ENCODE assay signal across 10 cellular contexts in genomic region chr15:72751751-72752455, GRCh38. TPM values are rescaled to one million over a fixed set of nuclear protein-coding genes. Genes with fewer than 3 reads are reported as not detected.
DNase-seq lines count a peak whose midpoint lies in the region; ATAC-seq, FAIRE-seq and TF ChIP-seq lines count a peak whose summit lies in the region.
"Had no signal": no experiment of that assay in that cellular context is flagged by ENCODE, and none has a peak within 500 bp of the region (broad histone marks: within the 10 kb centered on the region; RNA-seq: fewer than 3 reads in every experiment).

No MANE protein-coding gene starts in this region.

- TF ChIP-seq CTCF in GM12878 (IDR thresholded peaks at IDR 0.05 in 2 of 3, conservative IDR thresholded peaks at IDR 0.05 in 1 of 3; ENCODE audit: control insufficient read depth in 2 of 3, extremely low read depth in 1 of 3, insufficient read depth in 1 of 3, low read depth in 3 of 3, low read length in 3 of 3) (no peak), BE2C (IDR thresholded peaks at IDR 0.05; ENCODE audit: low read depth, low read length) (no peak)

- H3K4me1 Mint-ChIP-seq in CD8-positive, alpha-beta memory T cell = peaks cover 20 to 40% (median 24%) of the 10 kb centered on the region in 3 donors
- H3K4me1 Mint-ChIP-seq in naive B cell = peaks cover 21 to 36% (median 32%) of the 10 kb centered on the region in 3 donors

- TSS peak; percentile 52 for BruUV-seq in GM12878 (replicated peaks; lab: Mats Ljungman, UMichigan)

- peaks cover 23% of the 10 kb centered on the region for H3K36me3 ChIP-seq in CD8-positive, alpha-beta memory T cell (ENCODE audit: insufficient read depth, low read length)
- H3K36me3 ChIP-seq in GM12878 (ENCODE audit: control insufficient read depth in 2 of 2, insufficient read depth in 2 of 2, low read length in 1 of 2) (peaks cover 19 to 22% of the 10 kb centered on the region in 2 experiments), BE2C (peaks cover 33% of the 10 kb centered on the region)

- no peak overlapping the region for H3K4me2 ChIP-seq in GM12878 (ENCODE audit: control insufficient read depth, insufficient read depth)

- no peaks in the 10 kb centered on the region for H3K9me3 Mint-ChIP-seq in CD8-positive, alpha-beta memory T cell
- no peaks in the 10 kb centered on the region for H3K9me3 Mint-ChIP-seq in naive B cell
- H3K9me3 Mint-ChIP-seq: IgD-negative memory B cell had no signal

- FAIRE-seq in GM12878 (lab: Jason Lieb, UNC) = no peak

- no peak overlapping the region for H2AFZ ChIP-seq in GM12878 (ENCODE audit: control insufficient read depth, low read depth, low read length)

- H3K79me2 ChIP-seq in GM12878 (ENCODE audit: control insufficient read depth, insufficient read depth, low read length) = no peaks in the 10 kb centered on the region

- in situ Hi-C loops in GM12878 (cut with MboI) = no loop called here

- no peaks in the 10 kb centered on the region for H3K9me3 ChIP-seq in CD8-positive, alpha-beta memory T cell (ENCODE audit: low read length)
- H3K9me3 ChIP-seq in GM12878 (replicated peaks; ENCODE audit: control insufficient read depth, insufficient read depth, low read length) (no peaks in the 10 kb centered on the region), BE2C (no peaks in the 10 kb centered on the region)

- DNase-seq in CD8-positive, alpha-beta memory T cell = no peak
- DNase-seq in NOMO-1 treated with dmso at 0.1 percent for 144 hours (lab: John Stamatoyannopoulos, UW; ENCODE audit: unreplicated experiment) = peak; percentile 3
- no peak for DNase-seq in GM12878 (ENCODE audit: low read depth, low spot score)
- peak; percentile 41 for DNase-seq in naive B cell
- no peak for DNase-seq in BE2C
- DNase-seq in stimulated activated CD4-positive, alpha-beta T cell treated with anti-CD3 and anti-CD28 coated beads, Interleukin-2, amount 100 ng/mL, for 48 hours = no peak
- DNase-seq: DMS79 had no signal

- peaks cover 11% of the 10 kb centered on the region for H3K4me1 ChIP-seq in CD8-positive, alpha-beta memory T cell (ENCODE audit: insufficient read depth, low read length)
- no peaks in the 10 kb centered on the region for H3K4me1 ChIP-seq in GM12878 (ENCODE audit: control insufficient read depth, insufficient read depth, low read length)
- no peaks in the 10 kb centered on the region for H3K4me1 ChIP-seq in BE2C

- TF ChIP-seq EP300 in GM12878 (IDR thresholded peaks at IDR 0.05; ENCODE audit: borderline replicate concordance in 1 of 2, control insufficient read depth in 1 of 2, low read depth in 2 of 2, low read length in 2 of 2) = no peak

- H3K27ac Mint-ChIP-seq in CD8-positive, alpha-beta memory T cell = peak overlapping the region in 7 of 8 donors; percentile 27 to 84 (median 38)
- peak overlapping the region; percentile 27 to 93 (median 82) for H3K27ac Mint-ChIP-seq in naive B cell

- no peaks in the 10 kb centered on the region for H4K20me1 ChIP-seq in GM12878 (ENCODE audit: control insufficient read depth, insufficient read depth)

- H3K27me3 ChIP-seq in CD8-positive, alpha-beta memory T cell (ENCODE audit: insufficient read depth, low read length, poor library complexity, severe bottlenecking) = no peaks in the 10 kb centered on the region
- H3K27me3 ChIP-seq in GM12878 (replicated peaks in 1 of 2; ENCODE audit: control insufficient read depth in 2 of 2, insufficient read depth in 2 of 2, low read length in 1 of 2) (no peaks in the 10 kb centered on the region), BE2C (no peaks in the 10 kb centered on the region)

- peak overlapping the region in 1 of 7 donors; percentile 44 for H3K4me3 Mint-ChIP-seq in CD8-positive, alpha-beta memory T cell
- peak overlapping the region in 3 of 8 donors; percentile 22 to 44 (median 37) for H3K4me3 Mint-ChIP-seq in naive B cell

- H3K27ac ChIP-seq in CD8-positive, alpha-beta memory T cell (ENCODE audit: low read depth, low read length) = no peak overlapping the region
- no peak overlapping the region for H3K27ac ChIP-seq in GM12878 (ENCODE audit: control insufficient read depth, insufficient read depth)

- POLR2A ChIA-PET in CD8-positive, alpha-beta memory T cell (lab: Charles Lee) = no interaction called here
- POLR2A ChIA-PET in GM12878 (lab: Charles Lee) = no interaction called here

- SMC1A ChIA-PET in GM12878 (lab: Charles Lee; ENCODE audit: uncharacterized antibody, unreplicated experiment) = interaction anchor here (0.7 to 3.4 kb wide), 4 partner anchors 12 to 30 kb away, joined by 3 to 22 read pairs (median 10); no protein-coding TSS in a partner anchor

- intact Hi-C loops in GM12878 (cut with micrococcal nuclease; ENCODE audit: unreplicated experiment) = no loop called here

- TF ChIP-seq RAD21 in GM12878 (IDR thresholded peaks at IDR 0.05; ENCODE audit: insufficient read depth, low read depth, low read length) = no peak

- no peak overlapping the region for H3K4me3 ChIP-seq in CD8-positive, alpha-beta memory T cell (ENCODE audit: low read length)
- no peak overlapping the region for H3K4me3 ChIP-seq in GM12878
- H3K4me3 ChIP-seq in BE2C (ENCODE audit: low read depth, low read length) = no peak overlapping the region

- peaks cover 3 to 71% (median 15%) of the 10 kb centered on the region in 3 donors for H3K36me3 Mint-ChIP-seq in CD8-positive, alpha-beta memory T cell
- H3K36me3 Mint-ChIP-seq in naive B cell = peaks cover 24 to 29% of the 10 kb centered on the region in 2 donors
- H3K36me3 Mint-ChIP-seq: IgD-negative memory B cell had no signal

- TF ChIP-seq POLR2A in GM12878 (IDR thresholded peaks at IDR 0.05; ENCODE audit: low read depth, low read length) = no peak; the same call in 1 of the 2 replicates

- CTCF ChIA-PET in CD8-positive, alpha-beta memory T cell (lab: Charles Lee) = interaction anchor here (0.7 to 1.3 kb wide), 2 partner anchors 13 kb away, joined by 3 read pairs; no protein-coding TSS in a partner anchor
- CTCF ChIA-PET in GM12878 (lab: Yijun Ruan, JAX) = interaction anchor here (0.8 to 5.0 kb wide), 6 partner anchors 12 to 29 kb away, joined by 3 to 31 read pairs (median 3); no protein-coding TSS in a partner anchor

- ATAC-seq in GM12878 = no peak
- peak; percentile 92 to 97 for ATAC-seq in naive B cell (ENCODE audit: low read depth in 2 of 2)
- no peak for ATAC-seq in HG02623 (IDR thresholded peaks at IDR 0.05; ENCODE audit: unreplicated experiment)
- ATAC-seq in HG02588 (IDR thresholded peaks at IDR 0.05; ENCODE audit: unreplicated experiment) = no peak

- 91% methylated on average over 9 of the region's 9 CpGs for WGBS in GM12878 (ENCODE audit: insufficient coverage, insufficient replicate concordance, low lambda C conversion rate, missing lambda C conversion rate)

- RAD21 ChIA-PET in GM12878 (lab: Charles Lee; ENCODE audit: unreplicated experiment) = interaction anchor here (1.2 kb wide), 1 partner anchor 29 kb away, joined by 3 read pairs; no protein-coding TSS in a partner anchor

- no peaks in the 10 kb centered on the region for H3K27me3 Mint-ChIP-seq in CD8-positive, alpha-beta memory T cell
- no peaks in the 10 kb centered on the region for H3K27me3 Mint-ChIP-seq in naive B cell
- H3K27me3 Mint-ChIP-seq: IgD-negative memory B cell had no signal

- H3K9ac ChIP-seq in GM12878 (ENCODE audit: control insufficient read depth, insufficient read depth, low read length) = no peak overlapping the region

TF ChIP-seq in GM12878, 131 proteins besides CTCF, POLR2A, EP300 and RAD21 (continues in another document):
- TF ChIP-seq RUNX3 (IDR thresholded peaks at IDR 0.05; ENCODE audit: low read length) = no peak
- TF ChIP-seq ZBTB11 (CRISPR knock-in tag; IDR thresholded peaks at IDR 0.05) = no peak
- TF ChIP-seq RAD51 (IDR thresholded peaks at IDR 0.05) = no peak

RNA-seq across cellular contexts. Expression of gene ADPGK, which starts 31.7 kb away (rescaled TPM):
- total RNA-seq in CD8-positive, alpha-beta memory T cell = 10 to 100 TPM; 57.8 to 76.1 TPM
- polyA plus RNA-seq in CD8-positive, alpha-beta memory T cell = 67.5 TPM
- total RNA-seq in GM12878 (2013; cell fraction: nucleolus; rRNA removed) = 374 and 402 TPM in 2 replicates
- total RNA-seq in GM12878 (2014; rRNA removed) (66.0 and 78.9 TPM in 2 replicates), GM12878 (2014; rRNA removed; fragmentation: Illumina TruSeq; extraction: Trizol) (56.2 and 60.2 TPM in 2 replicates), GM12878 (2021) (50.3 and 53.2 TPM in 2 replicates)
- polyA plus RNA-seq in GM12878 (2011; ENCODE audit: low read depth) = 42.9 TPM
- polyA plus RNA-seq in GM12878 (2011; rRNA removed) (146 and 165 TPM in 2 replicates), GM12878 (2014; fragmentation: Illumina TruSeq; extraction: Trizol) (66.6 and 66.7 TPM in 2 replicates), GM12878 (2014; fragmentation: Nextera tagmentation; extraction: Ambion mirVana) (10 to 100 TPM; 13.8 to 18.1 TPM), GM12878 (2014; rRNA removed) (65.5 and 78.8 TPM in 2 replicates), GM12878 (2016; fragmentation: Nextera tagmentation; extraction: Ambion mirVana) (10 to 100 TPM; 51.5 to 53.1 TPM), naive B cell (ENCODE audit: low read depth in 6 of 6) (100 to 1,000 TPM; 126 to 160 (median 139) TPM)
- 74.2 and 83.1 TPM in 2 replicates for polyA plus RNA-seq in GM12878 (2011; cell fraction: cytosol; rRNA removed)
- polyA plus RNA-seq in GM12878 (2011; cell fraction: nucleus; rRNA removed) = 171 and 176 TPM in 2 replicates
- polyA plus RNA-seq in GM12878 (2012) = 47.5 and 54.3 TPM in 2 replicates
- 76.5 and 81.0 TPM in 2 replicates for polyA minus RNA-seq in GM12878 (2011; rRNA and poly(A)+ RNA removed)
- 24.2 and 31.1 TPM in 2 replicates for polyA minus RNA-seq in GM12878 (2011; cell fraction: cytosol; rRNA and poly(A)+ RNA removed)
- polyA minus RNA-seq in GM12878 (2011; cell fraction: nucleus; rRNA and poly(A)+ RNA removed) = 80.6 and 96.3 TPM in 2 replicates
- 25.7 TPM for polyA plus RNA-seq in BE2C (2012; ENCODE audit: insufficient read depth, insufficient read length, low read depth)

Comparison
In these comparisons a context has a peak if more than half of its experiments do, and no peak if none do; other contexts are left out.
1. DNase-seq: peak in NOMO-1 treated with dmso at 0.1 percent for 144 hours (single experiment) and naive B cell (single experiment); none in CD8-positive, alpha-beta memory T cell (0 of 5), GM12878 (single experiment), BE2C (single experiment) and stimulated activated CD4-positive, alpha-beta T cell treated with anti-CD3 and anti-CD28 coated beads, Interleukin-2, amount 100 ng/mL, for 48 hours (0 of 2).
2. ATAC-seq: peak in naive B cell (2 of 2); none in GM12878 (single experiment), HG02623 (single experiment) and HG02588 (single experiment).